In genomic region chr6:137846772-137847313, GRCh38 we compare ENCODE assay signal across 1 cellular context.
TF ChIP-seq lines count a peak whose summit lies in the region.

No MANE protein-coding gene starts in this region.

TF ChIP-seq in IMR-90, 13 proteins besides CTCF, POLR2A, EP300 and RAD21 (continued from another document):
- no peak for TF ChIP-seq ELK1 (IDR thresholded peaks at IDR 0.05; ENCODE audit: borderline replicate concordance, low read depth, low read length)
TF ChIP-seq in IMR-90: peak in this region for 0.
